ENCODE assay signal across 8 cellular contexts in the genomic region with DNA sequence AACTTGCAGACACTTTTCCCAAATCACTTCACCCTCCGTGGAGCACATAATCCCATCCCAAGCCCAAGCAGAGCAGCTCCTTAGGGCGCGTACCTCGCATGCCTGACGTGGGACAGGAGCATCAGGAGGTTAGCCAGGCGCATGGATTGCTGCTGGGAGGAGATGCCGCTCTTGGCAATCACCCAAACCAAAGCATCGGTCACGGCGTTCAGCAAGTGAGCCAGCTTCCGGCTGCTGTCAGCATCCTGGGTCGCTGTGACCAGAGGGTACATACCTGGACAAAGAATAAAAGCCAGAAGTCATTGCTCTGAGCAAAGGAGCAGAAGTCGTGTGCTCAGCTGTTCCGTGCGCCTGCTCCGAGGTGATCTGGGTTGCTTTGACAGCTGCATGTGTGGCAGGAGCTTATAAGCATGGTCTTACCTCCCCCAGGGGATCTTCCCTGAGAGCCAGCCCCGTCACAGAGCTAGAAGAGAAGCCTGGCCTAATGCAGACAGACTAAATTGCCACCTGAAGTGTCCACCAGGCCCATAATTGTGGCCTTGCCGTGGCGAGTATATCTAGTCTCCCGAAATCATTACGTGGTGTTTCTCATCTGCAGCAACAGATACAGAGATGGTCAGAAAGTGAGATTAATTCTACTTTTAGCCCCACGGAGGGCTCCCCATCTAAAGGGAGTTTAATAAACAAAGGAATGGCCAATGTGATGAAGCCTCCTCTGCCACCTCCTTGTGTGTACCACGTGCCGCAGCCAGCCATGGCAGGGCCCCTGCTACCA. TPM values are rescaled to one million over a fixed set of nuclear protein-coding genes. Genes with fewer than 3 reads are reported as not detected.
DNase-seq lines count a peak whose midpoint lies in the region; ATAC-seq, FAIRE-seq and TF ChIP-seq lines count a peak whose summit lies in the region.
"Had no signal": no experiment of that assay in that cellular context is flagged by ENCODE, and none has a peak within 500 bp of the region (broad histone marks: within the 10 kb centered on the region; RNA-seq: fewer than 3 reads in every experiment).

No MANE protein-coding gene starts in this region.

- peak overlapping the region; percentile 40; the same call in 1 of the 2 replicates for H3K4ac ChIP-seq in IMR-90 (ENCODE audit: low read depth, low read length)

- peak; percentile 28 for FAIRE-seq in GM19239 (lab: Jason Lieb, UNC)

- in situ Hi-C loops in IMR-90 (cut with MboI; ENCODE audit: low sequenced_read_pairs): no loop called here
- in situ Hi-C loops in astrocyte of the cerebellum (cut with HindIII; ENCODE audit: low sequenced_read_pairs): no loop called here

- no peak overlapping the region for H3K23ac ChIP-seq in IMR-90 (ENCODE audit: low read depth, low read length)

- no TSS peak for BruUV-seq in IMR-90 (replicated peaks; lab: Mats Ljungman, UMichigan)

- peaks cover 19% of the 10 kb centered on the region for H3K9me1 ChIP-seq in IMR-90 (ENCODE audit: insufficient read depth, low read length)

- no peak for TF ChIP-seq POLR2A in IMR-90 (IDR thresholded peaks at IDR 0.05; ENCODE audit: low read depth, low read length)
- no peak for TF ChIP-seq POLR2A in testis (IDR thresholded peaks at IDR 0.05)

- DNase-seq in GM19239 (ENCODE audit: insufficient read length, low spot score) (no peak), IMR-90 (peak; percentile 14), astrocyte of the cerebellum (ENCODE audit: low read depth) (peak; percentile 67), retina (peak; percentile 55), GM10266 (ENCODE audit: extremely low spot score) (no peak), testis (no peak), NCI-H128 (lab: John Stamatoyannopoulos, UW; ENCODE audit: unreplicated experiment) (no peak)
- DNase-seq: activated CD4-positive, alpha-beta T cell treated with anti-CD3 and anti-CD28 coated beads for 36 hours had no signal

- H3K79me1 ChIP-seq in IMR-90 (ENCODE audit: low read depth in 1 of 2, low read length in 2 of 2): no peaks in the 10 kb centered on the region

- H3K56ac ChIP-seq in IMR-90 (ENCODE audit: extremely low read depth, insufficient read depth, low read length): no peak overlapping the region

- H3K36me3 ChIP-seq in IMR-90 (ENCODE audit: control insufficient read depth, insufficient read depth, low read length) (no peaks in the 10 kb centered on the region), testis (ENCODE audit: low read depth, missing control alignments) (no peaks in the 10 kb centered on the region)

- no peak overlapping the region for H2BK120ac ChIP-seq in IMR-90 (ENCODE audit: low read depth, low read length)

- no peak overlapping the region for H3K14ac ChIP-seq in IMR-90 (replicated peaks; ENCODE audit: low read depth, low read length)

- H3K4me2 ChIP-seq in IMR-90 (ENCODE audit: low read depth, low read length): no peak overlapping the region

- no peak overlapping the region for H3K9ac ChIP-seq in IMR-90 (ENCODE audit: low read depth, low read length)

- no peak overlapping the region for H3K4me3 ChIP-seq in IMR-90 (ENCODE audit: insufficient read depth, low read depth, low read length)
- H3K4me3 ChIP-seq in astrocyte of the cerebellum (ENCODE audit: low read depth, low read length): no peak overlapping the region
- no peak overlapping the region for H3K4me3 ChIP-seq in testis

- no peak overlapping the region for H2AK9ac ChIP-seq in IMR-90 (replicated peaks; ENCODE audit: low read depth, low read length, poor library complexity)

- H2AK5ac ChIP-seq in IMR-90 (ENCODE audit: low read depth, low read length): 0 out of 2 replicates have a peak overlapping the region, but pooled peaks have one; percentile 13

- ATAC-seq in IMR-90 (ENCODE audit: low read depth): no peak
- ATAC-seq: activated CD4-positive, alpha-beta T cell treated with anti-CD3 and anti-CD28 coated beads for 36 hours had no signal

- TF ChIP-seq RAD21 in IMR-90 (IDR thresholded peaks at IDR 0.05; ENCODE audit: low read length): no peak

- no peaks in the 10 kb centered on the region for H3K9me3 ChIP-seq in IMR-90 (ENCODE audit: control insufficient read depth, insufficient read depth, low read length)
- no peaks in the 10 kb centered on the region for H3K9me3 ChIP-seq in testis

- H2BK20ac ChIP-seq in IMR-90 (ENCODE audit: low read depth, low read length): peak overlapping the region; percentile 53; the same call in 1 of the 2 replicates

- peaks cover 4% of the 10 kb centered on the region; the same call in 1 of the 2 replicates for H4K20me1 ChIP-seq in IMR-90 (ENCODE audit: insufficient read depth, low read length)

- H3K4me1 ChIP-seq in IMR-90 (ENCODE audit: control insufficient read depth, insufficient read depth, low read length) (peaks cover 19% of the 10 kb centered on the region), testis (peaks cover 13% of the 10 kb centered on the region)

- H2BK15ac ChIP-seq in IMR-90 (ENCODE audit: low read depth, low read length): no peak overlapping the region; the same call in 2 of the 3 replicates

- POLR2A ChIA-PET in IMR-90 (lab: Charles Lee; ENCODE audit: unreplicated experiment): no interaction called here

- H3K27ac ChIP-seq in IMR-90 (ENCODE audit: insufficient read depth, low read length) (no peak overlapping the region), testis (no peak overlapping the region)

- dilution Hi-C loops in IMR-90 (cut with HindIII; ENCODE audit: low sequenced_read_pairs, unreplicated experiment): no loop called here

- CTCF ChIA-PET in IMR-90 (lab: Yijun Ruan, JAX): interaction anchor here (0.6 kb wide), 1 partner anchor 27 kb away, joined by 6 read pairs; no protein-coding TSS in a partner anchor

- H4K8ac ChIP-seq in IMR-90 (ENCODE audit: low read depth in 2 of 2, low read length in 2 of 2): no peak overlapping the region

- no peak overlapping the region for H2BK5ac ChIP-seq in IMR-90 (ENCODE audit: low read depth, low read length, poor library complexity, severe bottlenecking)

- intact Hi-C loops in IMR-90 (cut with micrococcal nuclease) (no loop called here), testis (cut with DNase I; ENCODE audit: low total_unique reads) (no loop called here)

- no peak overlapping the region for H3K18ac ChIP-seq in IMR-90 (ENCODE audit: low read depth, low read length)

- H4K91ac ChIP-seq in IMR-90 (ENCODE audit: insufficient read depth, low read depth, low read length): no peak overlapping the region

- H2AFZ ChIP-seq in IMR-90 (replicated peaks; ENCODE audit: low read length, poor library complexity): no peak overlapping the region

- H3K27me3 ChIP-seq in IMR-90 (ENCODE audit: control insufficient read depth, insufficient read depth, low read length) (no peaks in the 10 kb centered on the region; the same call in 1 of the 2 replicates), testis (no peaks in the 10 kb centered on the region)

- no peak overlapping the region for H4K5ac ChIP-seq in IMR-90 (ENCODE audit: low read depth, low read length)

- TF ChIP-seq CTCF in IMR-90 (conservative IDR thresholded peaks at IDR 0.05; ENCODE audit: low read depth, low read length): no peak
- TF ChIP-seq CTCF in astrocyte of the cerebellum (IDR thresholded peaks at IDR 0.05; ENCODE audit: low read depth, low read length, missing control alignments): no peak
- no peak for TF ChIP-seq CTCF in GM10266 (IDR thresholded peaks at IDR 0.05; ENCODE audit: control insufficient read depth, insufficient read depth, low read depth, missing control alignments)
- TF ChIP-seq CTCF in testis (IDR thresholded peaks at IDR 0.05): no peak

- WGBS in IMR-90 (ENCODE audit: extremely low coverage in 2 of 2, insufficient read length in 1 of 2), 2 experiments: 88% methylated on average over 15 of the region's 24 CpGs; no CpG with 5 or more reads in 1 of the 2 experiments
- 51 to 57% methylated on average over 24 of the region's 24 CpGs for WGBS in testis, 2 donors

TF ChIP-seq in IMR-90, 13 proteins besides CTCF, POLR2A, EP300 and RAD21:
- TF ChIP-seq, protein P1, sequence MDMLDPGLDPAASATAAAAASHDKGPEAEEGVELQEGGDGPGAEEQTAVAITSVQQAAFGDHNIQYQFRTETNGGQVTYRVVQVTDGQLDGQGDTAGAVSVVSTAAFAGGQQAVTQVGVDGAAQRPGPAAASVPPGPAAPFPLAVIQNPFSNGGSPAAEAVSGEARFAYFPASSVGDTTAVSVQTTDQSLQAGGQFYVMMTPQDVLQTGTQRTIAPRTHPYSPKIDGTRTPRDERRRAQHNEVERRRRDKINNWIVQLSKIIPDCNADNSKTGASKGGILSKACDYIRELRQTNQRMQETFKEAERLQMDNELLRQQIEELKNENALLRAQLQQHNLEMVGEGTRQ (IDR thresholded peaks at IDR 0.05; ENCODE audit: low read depth, low read length): no peak
- no peak for TF ChIP-seq RFX5 (IDR thresholded peaks at IDR 0.05; ENCODE audit: low read depth, low read length)

RNA-seq across cellular contexts. Expression of a gene that starts 59.1 kb away (rescaled TPM):
- total RNA-seq in IMR-90 (2012; rRNA removed): under 0.01 TPM in 2 replicates
- 0.03 TPM in 1 of 2 replicates, not detected in the other for polyA plus RNA-seq in IMR-90 (2012; rRNA removed)
- 0.01 and 0.04 TPM in 2 replicates for polyA plus RNA-seq in IMR-90 (2012; cell fraction: cytosol; rRNA removed)
- 0.05 and 0.06 TPM in 2 replicates for polyA plus RNA-seq in IMR-90 (2012; cell fraction: nucleus; rRNA removed; ENCODE audit: low replicate concordance)
- 10 to 100 TPM; 19.8 to 33.3 TPM for total RNA-seq in testis
- polyA plus RNA-seq in testis (ENCODE audit: insufficient read depth, low read depth, low replicate concordance): 17.2 TPM

Comparison
In these comparisons a context has a peak if more than half of its experiments do, and no peak if none do; other contexts are left out.
1. DNase-seq: peak in IMR-90 (single experiment), astrocyte of the cerebellum (single experiment) and retina (single experiment); none in GM19239 (single experiment), GM10266 (single experiment), testis (single experiment) and NCI-H128 (single experiment).
2. RNA of a gene that starts 59.1 kb away (total RNA-seq): 19.8 to 33.3 TPM in testis; under 0.01 TPM in IMR-90; every median in the first group is over 10 times any median in the second.